In the genomic region with DNA sequence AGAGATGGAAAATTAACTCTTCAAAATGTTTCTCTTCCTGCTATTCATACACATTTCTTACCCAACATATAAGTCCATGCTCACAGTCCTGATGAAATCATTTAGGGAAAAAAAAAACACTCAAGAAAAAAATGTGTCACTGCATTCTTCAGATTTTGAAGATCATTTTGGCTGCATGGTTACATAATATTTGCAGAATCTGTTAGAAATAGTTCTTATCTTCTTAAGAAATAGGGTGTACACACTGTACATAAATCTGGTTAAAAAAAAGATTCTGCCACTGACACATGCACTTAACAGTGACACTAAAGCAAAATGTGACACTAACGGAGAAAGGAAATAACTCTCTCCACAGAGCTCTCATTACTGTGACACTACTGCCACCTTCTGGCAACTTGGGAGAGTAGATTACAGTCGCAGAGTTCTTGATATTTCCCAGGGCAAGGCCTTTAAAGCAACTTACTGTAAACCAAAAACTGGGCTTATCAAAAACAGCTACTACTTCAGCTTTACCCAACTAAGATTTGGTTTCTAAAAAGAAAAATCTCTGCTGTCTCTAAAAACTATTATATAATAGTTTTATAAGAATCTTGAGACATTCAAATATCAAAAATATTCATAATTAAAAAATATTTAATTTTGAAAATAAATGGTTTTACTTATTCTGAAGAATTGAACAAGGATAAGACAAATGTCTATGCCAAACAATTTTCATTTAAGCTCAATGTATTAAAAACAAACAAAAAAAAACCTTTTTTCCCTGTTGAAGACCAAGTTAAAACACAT, we compare ENCODE assay signal across 9 cellular contexts.
DNase-seq lines count a peak whose midpoint lies in the region; ATAC-seq and TF ChIP-seq lines count a peak whose summit lies in the region.
"Had no signal": no experiment of that assay in that cellular context is flagged by ENCODE, and none has a peak within 500 bp of the region (broad histone marks: within the 10 kb centered on the region; RNA-seq: fewer than 3 reads in every experiment).

No MANE protein-coding gene starts in this region.

- no peaks in the 10 kb centered on the region for H3K27me3 ChIP-seq in testis

- no peaks in the 10 kb centered on the region for H3K36me3 ChIP-seq in testis (ENCODE audit: low read depth, missing control alignments)

- peaks cover 3 to 38% (median 4%) of the 10 kb centered on the region in 3 donors for H3K36me3 Mint-ChIP-seq in naive thymus-derived CD8-positive, alpha-beta T cell

- H3K27ac Mint-ChIP-seq in naive thymus-derived CD8-positive, alpha-beta T cell = peak overlapping the region in 3 of 10 donors; percentile 29 to 59 (median 29)

- H3K9me3 ChIP-seq in testis = no peaks in the 10 kb centered on the region

- H3K4me3 ChIP-seq in epithelial cell of proximal tubule (ENCODE audit: low read depth, low read length) (no peak overlapping the region), testis (no peak overlapping the region)

- intact Hi-C loops in testis (cut with DNase I; ENCODE audit: low total_unique reads) = no loop called here

- no peaks in the 10 kb centered on the region for H3K9me3 Mint-ChIP-seq in naive thymus-derived CD8-positive, alpha-beta T cell

- H3K4me1 ChIP-seq in testis = no peaks in the 10 kb centered on the region

- no peak overlapping the region for H3K27ac ChIP-seq in testis
- H3K27ac ChIP-seq: epithelial cell of prostate had no signal

- peak; percentile 83 for DNase-seq in DMS53 (lab: John Stamatoyannopoulos, UW)
- peak; percentile 64 for DNase-seq in HPDE6-E6E7 (ENCODE audit: extremely low spot score)
- peak; percentile 81 for DNase-seq in NCI-H748 treated with DMSO at 0.1 percent for 48 hours (lab: John Stamatoyannopoulos, UW)
- DNase-seq in activated CD4-positive, alpha-beta T cell treated with anti-CD3 and anti-CD28 coated beads, Interleukin-2, amount 50 U/mL, for 48 hours = peak; percentile 28 to 59
- no peak for DNase-seq in epithelial cell of proximal tubule (ENCODE audit: low read depth)
- peak in 9 of 10 donors; percentile 45 to 82 (median 71) for DNase-seq in naive thymus-derived CD8-positive, alpha-beta T cell
- DNase-seq in testis = peak; percentile 66

- peak; percentile 95 for ATAC-seq in GM21381 (IDR thresholded peaks at IDR 0.05; ENCODE audit: unreplicated experiment)
- peak; percentile 98 to 99 for ATAC-seq in naive thymus-derived CD8-positive, alpha-beta T cell

- peaks cover 4 to 10% (median 7%) of the 10 kb centered on the region in 4 donors for H3K4me1 Mint-ChIP-seq in naive thymus-derived CD8-positive, alpha-beta T cell

- peak; percentile 87 for TF ChIP-seq CTCF in epithelial cell of proximal tubule (conservative IDR thresholded peaks at IDR 0.05; ENCODE audit: low read depth, low read length)
- peak; percentile 36 to 70 (median 64) for TF ChIP-seq CTCF in testis (IDR thresholded peaks at IDR 0.05)

- H3K4me3 Mint-ChIP-seq in naive thymus-derived CD8-positive, alpha-beta T cell = no peak overlapping the region

- 24 to 32% methylated on average over 2 of the region's 2 CpGs for WGBS in testis, 2 donors

- no peak for TF ChIP-seq POLR2A in testis (IDR thresholded peaks at IDR 0.05)

- no peaks in the 10 kb centered on the region for H3K27me3 Mint-ChIP-seq in naive thymus-derived CD8-positive, alpha-beta T cell

- POLR2A ChIA-PET in naive thymus-derived CD8-positive, alpha-beta T cell (lab: Charles Lee) = no interaction called here
